In the genomic region with DNA sequence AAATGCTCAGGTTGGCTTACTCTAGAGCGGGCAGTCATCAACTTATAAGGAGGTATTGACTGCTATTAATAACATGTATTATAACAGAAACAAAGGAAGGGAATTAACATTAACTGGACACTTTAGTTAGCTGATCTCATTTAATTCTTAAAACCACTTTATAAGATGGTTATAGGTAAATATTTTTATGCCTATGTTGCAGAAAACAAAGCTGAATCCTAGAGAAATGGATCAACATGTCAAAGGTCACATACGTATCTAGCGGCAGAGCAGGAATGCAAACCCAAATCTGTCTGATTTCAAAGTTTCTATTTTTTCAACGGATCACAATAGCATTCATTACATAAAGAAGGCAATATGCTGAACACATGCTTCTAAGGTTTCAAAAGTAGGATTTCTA, we compare ENCODE assay signal across 2 cellular contexts.
TF ChIP-seq lines count a peak whose summit lies in the region.

No MANE protein-coding gene starts in this region.

TF ChIP-seq in HepG2, 621 proteins besides CTCF, POLR2A, EP300 and RAD21:
- TF ChIP-seq MAFF (IDR thresholded peaks at IDR 0.05; ENCODE audit: low read depth, low read length) (peak; percentile 61), ZNF570 (CRISPR knock-in tag; IDR thresholded peaks at IDR 0.05; ENCODE audit: borderline replicate concordance) (no peak), MAFK (conservative IDR thresholded peaks at IDR 0.05 in 1 of 2, IDR thresholded peaks at IDR 0.05 in 1 of 2; ENCODE audit: low read length in 2 of 2) (peak; percentile 63 to 77)

TF ChIP-seq in IMR-90, 13 proteins besides CTCF, POLR2A, EP300 and RAD21:
- TF ChIP-seq RFX5 (IDR thresholded peaks at IDR 0.05; ENCODE audit: low read depth, low read length) (no peak), MAFK (IDR thresholded peaks at IDR 0.05; ENCODE audit: low read depth, low read length) (peak; percentile 61)
